In the genomic region with DNA sequence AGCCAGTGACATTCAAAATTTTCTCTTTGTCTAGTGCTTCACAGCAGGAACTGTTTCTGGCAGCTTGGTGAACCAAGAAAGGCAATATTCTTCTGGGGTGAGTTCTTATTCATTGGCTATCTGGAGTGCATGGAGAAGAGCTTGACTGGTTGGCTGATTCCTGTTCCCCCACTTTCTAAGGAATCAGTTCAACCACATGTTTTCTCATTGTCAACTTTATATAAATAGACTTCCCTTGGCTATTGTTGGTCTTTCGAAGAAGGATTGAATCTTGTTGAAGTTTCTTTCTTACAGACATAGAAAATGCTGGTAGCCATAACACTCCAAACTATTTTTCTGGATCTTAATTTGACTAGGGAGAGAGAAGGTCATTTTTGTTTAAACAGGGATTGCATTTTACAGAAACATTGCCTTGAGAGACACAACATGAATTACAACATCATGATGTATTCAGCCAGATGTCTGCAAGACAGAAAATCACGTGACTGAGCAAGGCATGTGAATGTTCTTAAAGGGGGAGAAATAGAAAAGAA, we compare ENCODE assay signal across 14 cellular contexts.
DNase-seq lines count a peak whose midpoint lies in the region; ATAC-seq and TF ChIP-seq lines count a peak whose summit lies in the region.
"Had no signal": no experiment of that assay in that cellular context is flagged by ENCODE, and none has a peak within 500 bp of the region (broad histone marks: within the 10 kb centered on the region; RNA-seq: fewer than 3 reads in every experiment).

No MANE protein-coding gene starts in this region.

- CTCF ChIA-PET in MCF 10A (lab: Yijun Ruan, JAX) = no interaction called here
- CTCF ChIA-PET in mammary epithelial cell (lab: Charles Lee; ENCODE audit: low non-redundant PET) = no interaction called here

- no peak for TF ChIP-seq POLR2A in uterus (IDR thresholded peaks at IDR 0.05)

- no peaks in the 10 kb centered on the region for H3K27me3 ChIP-seq in mammary epithelial cell (ENCODE audit: insufficient read depth, low read length)
- no peaks in the 10 kb centered on the region for H3K27me3 ChIP-seq in uterus

- no peaks in the 10 kb centered on the region for H3K36me3 Mint-ChIP-seq in MCF 10A (ENCODE audit: insufficient read depth, unreplicated experiment)
- H3K36me3 Mint-ChIP-seq: activated naive CD8-positive, alpha-beta T cell treated with anti-CD3 and anti-CD28 coated beads, Interleukin-2, amount 10 ng/mL, durations not matched to agents 7 days and 5 days had no signal

- no peaks in the 10 kb centered on the region for H4K20me1 ChIP-seq in mammary epithelial cell (ENCODE audit: insufficient read depth, low read length)

- peaks cover 5% of the 10 kb centered on the region for H3K4me1 Mint-ChIP-seq in MCF 10A (ENCODE audit: insufficient read depth, unreplicated experiment)
- H3K4me1 Mint-ChIP-seq: activated naive CD8-positive, alpha-beta T cell treated with anti-CD3 and anti-CD28 coated beads, Interleukin-2, amount 10 ng/mL, durations not matched to agents 7 days and 5 days had no signal

- peak; percentile 39 for DNase-seq in MCF 10A (ENCODE audit: unreplicated experiment)
- no peak for DNase-seq in mammary epithelial cell
- peak; percentile 87 for DNase-seq in fibroblast of mammary gland (ENCODE audit: low read depth)
- DNase-seq in mucosa of descending colon = peak in 1 of 3 donors; percentile 13
- peak in 1 of 2 donors; percentile 18 for DNase-seq in uterus
- no peak for DNase-seq in NCI-H524 (lab: John Stamatoyannopoulos, UW)
- DNase-seq in stimulated activated CD4-positive, alpha-beta T cell treated with anti-CD3 and anti-CD28 coated beads, Interleukin-4, amount 100 ng/mL, for 4 hours = no peak
- no peak for DNase-seq in NCI-H2171 (lab: John Stamatoyannopoulos, UW)
- DNase-seq: activated naive CD8-positive, alpha-beta T cell treated with anti-CD3 and anti-CD28 coated beads, Interleukin-2, amount 10 ng/mL, durations not matched to agents 7 days and 5 days; NCI-H187; PC-9; T-helper 9 cell had no signal

- H3K4me3 Mint-ChIP-seq in MCF 10A (ENCODE audit: unreplicated experiment) = no peak overlapping the region
- H3K4me3 Mint-ChIP-seq: activated naive CD8-positive, alpha-beta T cell treated with anti-CD3 and anti-CD28 coated beads, Interleukin-2, amount 10 ng/mL, durations not matched to agents 7 days and 5 days had no signal

- no peaks in the 10 kb centered on the region for H3K79me2 ChIP-seq in mammary epithelial cell (ENCODE audit: insufficient read depth, low read length)

- H3K36me3 ChIP-seq in mammary epithelial cell (ENCODE audit: insufficient read depth, low read length) = no peaks in the 10 kb centered on the region
- no peaks in the 10 kb centered on the region for H3K36me3 ChIP-seq in mucosa of descending colon (ENCODE audit: low read depth)
- H3K36me3 ChIP-seq in uterus = no peaks in the 10 kb centered on the region

- no peaks in the 10 kb centered on the region for H3K4me1 ChIP-seq in mammary epithelial cell (ENCODE audit: insufficient read depth, low read length)
- H3K4me1 ChIP-seq in mucosa of descending colon (ENCODE audit: low read depth) = no peaks in the 10 kb centered on the region
- H3K4me1 ChIP-seq in uterus = no peaks in the 10 kb centered on the region
- H3K4me1 ChIP-seq: A549 had no signal

- no peak overlapping the region for H2AFZ ChIP-seq in mammary epithelial cell (ENCODE audit: low read depth, low read length)
- H2AFZ ChIP-seq: PC-9 had no signal

- H3K27ac ChIP-seq in mammary epithelial cell (ENCODE audit: insufficient read depth, low read depth, low read length) = no peak overlapping the region
- peak overlapping the region; percentile 36 to 45 for H3K27ac ChIP-seq in uterus
- H3K27ac ChIP-seq: A549, epithelial cell of prostate, PC-9 had no signal

- H3K9me3 ChIP-seq in mammary epithelial cell (replicated peaks; ENCODE audit: insufficient read depth, low read length) (no peaks in the 10 kb centered on the region), mucosa of descending colon (no peaks in the 10 kb centered on the region), uterus (no peaks in the 10 kb centered on the region)
- H3K9me3 ChIP-seq: A549 had no signal

- H3K4me3 ChIP-seq in mammary epithelial cell (replicated peaks in 1 of 3; ENCODE audit: insufficient read depth in 1 of 3, low read depth in 2 of 3, low read length in 3 of 3) (no peak overlapping the region), fibroblast of mammary gland (ENCODE audit: control insufficient read depth, low read depth, low read length) (no peak overlapping the region), mucosa of descending colon (no peak overlapping the region), uterus (no peak overlapping the region)
- H3K4me3 ChIP-seq: A549, PC-9 had no signal

- H3K9me3 Mint-ChIP-seq in MCF 10A (ENCODE audit: unreplicated experiment) = no peaks in the 10 kb centered on the region
- H3K9me3 Mint-ChIP-seq: activated naive CD8-positive, alpha-beta T cell treated with anti-CD3 and anti-CD28 coated beads, Interleukin-2, amount 10 ng/mL, durations not matched to agents 7 days and 5 days had no signal

- dilution Hi-C loops in mammary epithelial cell (cut with HindIII; ENCODE audit: low sequenced_read_pairs) = no loop called here

- in situ Hi-C loops in mammary epithelial cell (cut with MboI; ENCODE audit: low sequenced_read_pairs in 2 of 2) = no loop called here

- BruUV-seq in MCF 10A (replicated peaks; lab: Mats Ljungman, UMichigan) (no TSS peak), mammary epithelial cell (replicated peaks; lab: Mats Ljungman, UMichigan) (no TSS peak)

- no peak for TF ChIP-seq CTCF in MCF 10A (IDR thresholded peaks at IDR 0.05; ENCODE audit: unreplicated experiment)
- no peak for TF ChIP-seq CTCF in mammary epithelial cell (conservative IDR thresholded peaks at IDR 0.05 in 1 of 2, IDR thresholded peaks at IDR 0.05 in 1 of 2; ENCODE audit: extremely low read depth in 1 of 2, insufficient read depth in 1 of 2, low read depth in 1 of 2, low read length in 2 of 2)
- TF ChIP-seq CTCF in fibroblast of mammary gland (conservative IDR thresholded peaks at IDR 0.05; ENCODE audit: control insufficient read depth, insufficient read depth, low read depth, low read length) = no peak
- no peak for TF ChIP-seq CTCF in mucosa of descending colon (IDR thresholded peaks at IDR 0.05)
- no peak for TF ChIP-seq CTCF in uterus (IDR thresholded peaks at IDR 0.05)

- no peak overlapping the region for H3K27ac Mint-ChIP-seq in MCF 10A (ENCODE audit: low read depth, unreplicated experiment)
- H3K27ac Mint-ChIP-seq: activated naive CD8-positive, alpha-beta T cell treated with anti-CD3 and anti-CD28 coated beads, Interleukin-2, amount 10 ng/mL, durations not matched to agents 7 days and 5 days had no signal

- intact Hi-C loops in MCF 10A (cut with micrococcal nuclease) = no loop called here
- intact Hi-C loops in mammary epithelial cell (cut with micrococcal nuclease) = no loop called here
- intact Hi-C loops in mucosa of descending colon (cut with DNase I, micrococcal nuclease) = no loop called here
- intact Hi-C loops in uterus (cut with DNase I; ENCODE audit: low total_unique reads) = no loop called here

- POLR2A ChIA-PET in MCF 10A (lab: Yijun Ruan, JAX) = interaction anchor here (0.6 to 0.7 kb wide), 2 partner anchors 311 to 971 kb away, joined by 3 to 4 read pairs; no protein-coding TSS in a partner anchor

- H3K27me3 Mint-ChIP-seq in MCF 10A (ENCODE audit: insufficient read depth, unreplicated experiment) = no peaks in the 10 kb centered on the region

- H3K4me2 ChIP-seq in mammary epithelial cell (ENCODE audit: insufficient read depth, low read depth, low read length) = no peak overlapping the region
- H3K4me2 ChIP-seq: A549, PC-9 had no signal

- H3K9ac ChIP-seq in mammary epithelial cell (ENCODE audit: insufficient read depth, low read length) = no peak overlapping the region

- WGBS in mammary epithelial cell (ENCODE audit: low coverage, missing lambda C conversion rate) = 19% methylated on average over 2 of the region's 2 CpGs

- peak; percentile 18 for ATAC-seq in mucosa of descending colon
- ATAC-seq: A549 had no signal

Comparison
In these comparisons a context has a peak if more than half of its experiments do, and no peak if none do; other contexts are left out.
1. DNase-seq: peak in MCF 10A (single experiment) and fibroblast of mammary gland (single experiment); none in mammary epithelial cell (single experiment), NCI-H524 (0 of 2), stimulated activated CD4-positive, alpha-beta T cell treated with anti-CD3 and anti-CD28 coated beads, Interleukin-4, amount 100 ng/mL, for 4 hours (0 of 2) and NCI-H2171 (single experiment).